24 cellular contexts compared by ENCODE assay signal in genomic region chr2:235697041-235697440, GRCh38.
"Had no signal": no experiment of that assay in that cellular context is flagged by ENCODE, and none has a peak within 500 bp of the region (broad histone marks: within the 10 kb centered on the region; RNA-seq: fewer than 3 reads in every experiment).

No MANE protein-coding gene starts in this region.

- H3K36me3 ChIP-seq: SJCRH30 had no signal

- H3K4me3 ChIP-seq: SJCRH30 had no signal

- DNase-seq: Kasumi-1, MM.1S, NCI-H1105, NCI-H1417 treated with DMSO at 0.1 percent for 48 hours, NCI-H146, NCI-H1694 treated with DMSO at 0.1 percent for 48 hours, NCI-H1930, NCI-H2081 treated with DMSO at 0.1 percent for 48 hours, NCI-H2171, NCI-H226, NCI-H446, NCI-H510A, NCI-H524 treated with DMSO at 0.1 percent for 48 hours, NCI-H69, NCI-H774, RPMI8226, SHP77 treated with DMSO at 0.1 percent for 48 hours, SJCRH30, T-helper 1 cell had no signal

- FAIRE-seq: HTR-8/SVneo, RCC 7860 had no signal

- H3K27me3 ChIP-seq: SJCRH30 had no signal

- ATAC-seq: SK-N-SH treated with all-trans-retinoic acid at 6 μM for 48 hours had no signal

- H3K9ac ChIP-seq: KMS-11 had no signal

- H3K9me3 ChIP-seq: SJCRH30 had no signal

- H3K27ac ChIP-seq: HL-60, KMS-11, SJCRH30 had no signal

- H3K4me2 ChIP-seq: KMS-11 had no signal
